In genomic region chr16:14373406-14373805, GRCh38 we compare ENCODE assay signal across 21 cellular contexts.
"Had no signal": no experiment of that assay in that cellular context is flagged by ENCODE, and none has a peak within 500 bp of the region (broad histone marks: within the 10 kb centered on the region; RNA-seq: fewer than 3 reads in every experiment).

No MANE protein-coding gene starts in this region.

- H3K27ac Mint-ChIP-seq: IgD-negative memory B cell had no signal

- H3K27me3 Mint-ChIP-seq: IgD-negative memory B cell had no signal

- H3K9me3 Mint-ChIP-seq: IgD-negative memory B cell had no signal

- ATAC-seq: K562 had no signal

- H3K9ac ChIP-seq: KMS-11, SK-N-SH had no signal

- H3K4me2 ChIP-seq: KMS-11, SK-N-SH had no signal

- H3K4me3 ChIP-seq: K562 had no signal

- H3K27ac ChIP-seq: HL-60, KMS-11 had no signal

- H3K4me3 Mint-ChIP-seq: IgD-negative memory B cell had no signal

- H3K9me2 ChIP-seq: SK-N-SH had no signal

- DNase-seq: Kasumi-1, MM.1S, NCI-H1092 treated with DMSO at 0.1 percent for 48 hours, NCI-H1436, NCI-H187, NCI-H2029, NCI-H2081 treated with DMSO at 0.1 percent for 48 hours, NCI-H2171, NCI-H226, NCI-H446, NCI-H510A, NCI-H524 treated with DMSO at 0.1 percent for 48 hours, NCI-H69, NCI-H774, RPMI8226, SHP77, SK-N-SH had no signal

- H3K9me3 ChIP-seq: SK-N-SH had no signal
